Comparison of ENCODE assay signal across 28 cellular contexts in the genomic region with DNA sequence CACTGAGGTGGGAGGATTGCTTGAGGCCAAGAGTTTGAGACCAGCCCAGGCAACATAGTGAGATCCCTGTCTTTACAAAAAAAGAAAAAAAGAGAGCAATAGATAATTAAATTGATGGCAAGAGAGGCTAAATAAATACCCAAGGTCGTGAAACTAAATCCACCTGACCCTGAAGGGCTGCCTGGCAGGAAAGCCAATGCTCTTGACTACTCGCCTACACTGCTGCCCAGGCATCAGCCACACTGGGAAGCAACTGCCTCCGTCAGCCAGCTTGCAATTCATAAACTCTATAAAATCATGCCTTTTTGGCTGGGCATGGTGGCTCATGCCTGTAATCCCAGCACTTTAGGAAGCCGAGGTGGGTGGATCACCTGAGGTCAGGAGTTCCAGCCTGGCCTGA.
"Had no signal": no experiment of that assay in that cellular context is flagged by ENCODE, and none has a peak within 500 bp of the region (broad histone marks: within the 10 kb centered on the region; RNA-seq: fewer than 3 reads in every experiment).

No MANE protein-coding gene starts in this region.

- H3K4me3 ChIP-seq: colonic mucosa, esophagus squamous epithelium, gastrocnemius medialis, heart right ventricle, left lung, lower lobe of right lung, mucosa of descending colon had no signal

- H3K27ac Mint-ChIP-seq: dendritic cell treated with granulocyte-macrophage colony-stimulating factor and Interleukin-4, amounts not matched to agents 40 ng/mL and 50 ng/mL, for 4 days; endodermal cell; mesothelial cell of epicardium had no signal

- H3K27me3 ChIP-seq: colonic mucosa, esophagus squamous epithelium, gastrocnemius medialis, heart right ventricle, left lung had no signal

- H3K9me3 ChIP-seq: colonic mucosa had no signal

- H3K27ac ChIP-seq: colonic mucosa, epithelial cell of prostate, esophagus squamous epithelium, gastrocnemius medialis, heart right ventricle, left lung, lower lobe of right lung had no signal

- DNase-seq: colonic mucosa; cortex of kidney; effector CD8-positive, alpha-beta T cell; effector memory CD8-positive, alpha-beta T cell; endodermal cell; erythroblast; esophagus squamous epithelium; foreskin fibroblast; foreskin melanocyte; gastrocnemius medialis; glutamatergic neuron; head of caudate nucleus; heart right ventricle; hippocampal formation; islet precursor cell; kidney; kidney glomerular epithelial cell; left colon; left lung; left ventricle myocardium superior; lower lobe of right lung; mesenchymal stem cell; mucosa of descending colon; naive B cell had no signal

- ATAC-seq: effector memory CD8-positive, alpha-beta T cell; esophagus mucosa; gastrocnemius medialis; heart right ventricle; left colon; left lung; left ventricle myocardium superior; lower lobe of right lung; mucosa of descending colon had no signal

- H3K36me3 Mint-ChIP-seq: mesothelial cell of epicardium, naive B cell had no signal

- H3K27me3 Mint-ChIP-seq: dendritic cell treated with granulocyte-macrophage colony-stimulating factor and Interleukin-4, amounts not matched to agents 40 ng/mL and 50 ng/mL, for 4 days had no signal

- H3K4me1 ChIP-seq: colonic mucosa had no signal

- H3K36me3 ChIP-seq: colonic mucosa, esophagus squamous epithelium, gastrocnemius medialis, heart right ventricle, left lung, lower lobe of right lung had no signal

- H3K4me3 Mint-ChIP-seq: dendritic cell treated with granulocyte-macrophage colony-stimulating factor and Interleukin-4, amounts not matched to agents 40 ng/mL and 50 ng/mL, for 4 days; effector memory CD8-positive, alpha-beta T cell; endodermal cell; mesothelial cell of epicardium had no signal

- H3K9me3 Mint-ChIP-seq: dendritic cell treated with granulocyte-macrophage colony-stimulating factor and Interleukin-4, amounts not matched to agents 40 ng/mL and 50 ng/mL, for 4 days; effector memory CD8-positive, alpha-beta T cell had no signal
